Comparison of ENCODE assay signal across 26 cellular contexts in the genomic region with DNA sequence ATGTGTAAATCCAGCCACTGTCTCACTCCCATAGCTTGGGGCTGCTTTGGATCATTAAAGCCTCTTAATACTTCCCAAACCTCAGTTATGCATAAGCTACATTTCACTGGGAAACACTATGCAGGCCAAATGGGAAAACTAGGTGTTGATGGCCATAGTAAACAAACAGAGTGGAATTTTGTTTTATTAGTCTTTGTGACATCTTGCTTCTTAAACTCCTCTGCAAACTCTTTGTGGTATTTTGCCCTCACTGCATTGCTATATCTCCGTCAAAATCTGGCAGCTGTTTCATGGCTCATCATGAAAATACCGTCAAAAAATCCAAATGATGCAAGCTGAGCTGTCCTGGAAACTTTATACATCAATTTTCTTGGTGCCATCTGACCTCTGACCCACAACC.
"Had no signal": no experiment of that assay in that cellular context is flagged by ENCODE, and none has a peak within 500 bp of the region (broad histone marks: within the 10 kb centered on the region; RNA-seq: fewer than 3 reads in every experiment).

No MANE protein-coding gene starts in this region.

- H3K27me3 ChIP-seq: ascending aorta, body of pancreas, MG63 had no signal

- H3K4me3 ChIP-seq: ascending aorta, body of pancreas, MG63, SK-N-MC had no signal

- ATAC-seq: activated CD4-positive, alpha-beta T cell treated with anti-CD3 and anti-CD28 coated beads for 36 hours; body of pancreas had no signal

- H3K9me3 ChIP-seq: ascending aorta, body of pancreas had no signal

- DNase-seq: activated CD4-positive, alpha-beta memory T cell treated with anti-CD3 and anti-CD28 coated beads, Interleukin-2, amount 10 ng/mL, durations not matched to agents 7 days and 5 days; activated CD4-positive, alpha-beta T cell treated with anti-CD3 and anti-CD28 coated beads for 36 hours; activated CD4-positive, alpha-beta T cell treated with anti-CD3 and anti-CD28 coated beads, Interleukin-2, amount 50 U/mL, for 1 hour; activated naive CD4-positive, alpha-beta T cell treated with anti-CD3 and anti-CD28 coated beads, Interleukin-2, amount 50 U/mL, for 16 hours; activated naive CD8-positive, alpha-beta T cell treated with anti-CD3 and anti-CD28 coated beads, Interleukin-2, amount 10 ng/mL, durations not matched to agents 7 days and 5 days; activated T-cell treated with anti-CD3 and anti-CD28 coated beads for 4 hours; activated T-cell treated with anti-CD3 and anti-CD28 coated beads, Interleukin-2, amount 50 U/mL, for 48 hours; amniotic stem cell; body of pancreas; KG1; MG63; MV-4-11; NCI-H1092 treated with DMSO at 0.1 percent for 48 hours; NCI-H1417 treated with DMSO at 0.1 percent for 48 hours; NCI-H1694; NCI-H2029; NCI-H2107; NCI-H2171 treated with DMSO at 0.1 percent for 48 hours; NCI-H226; NCI-H526 treated with DMSO at 0.1 percent for 48 hours; NCI-H82; SIG-M5; T-helper 1 cell; WERI-Rb-1 had no signal

- H3K27ac ChIP-seq: ascending aorta, body of pancreas, SK-N-MC, WERI-Rb-1 had no signal

- H3K36me3 ChIP-seq: ascending aorta, MG63, WERI-Rb-1 had no signal

- H3K4me1 ChIP-seq: ascending aorta, body of pancreas had no signal
